In genomic region chr19:10672529-10673150, GRCh38 we compare ENCODE assay signal across 19 cellular contexts. TPM values are rescaled to one million over a fixed set of nuclear protein-coding genes. Genes with fewer than 3 reads are reported as not detected.
A peak's percentile ranks its signal among the peaks of the same experiment; 100 is the strongest.
DNase-seq lines count a peak whose midpoint lies in the region; TF ChIP-seq lines count a peak whose summit lies in the region.
"Had no signal": no experiment of that assay in that cellular context is flagged by ENCODE, and none has a peak within 500 bp of the region (broad histone marks: within the 10 kb centered on the region; RNA-seq: fewer than 3 reads in every experiment).

No MANE protein-coding gene starts in this region.

- peaks cover 32% of the 10 kb centered on the region for H3K36me3 Mint-ChIP-seq in progenitor cell of endocrine pancreas (ENCODE audit: insufficient read depth)

- peak overlapping the region; percentile 80 for H3K27ac Mint-ChIP-seq in progenitor cell of endocrine pancreas

- intact Hi-C loops in lower leg skin (cut with DNase I; ENCODE audit: low total_unique reads) = loop anchor here (10.0 kb wide), 1 partner anchor 1528 kb away; the partner anchor contains the start of gene ZNF317

- no peak for TF ChIP-seq POLR2A in NB4 (IDR thresholded peaks at IDR 0.05; ENCODE audit: extremely low read depth, insufficient read length)
- no peak for TF ChIP-seq POLR2A in lower leg skin (IDR thresholded peaks at IDR 0.05)

- H3K4me3 ChIP-seq in NB4 (ENCODE audit: low read depth, low read length) (no peak overlapping the region), lower leg skin (ENCODE audit: low read depth, poor library complexity, severe bottlenecking) (no peak overlapping the region)
- H3K4me3 ChIP-seq: GM12878, sigmoid colon, stomach had no signal

- DNase-seq in HCEC 1CT (peak; percentile 23), NB4 (ENCODE audit: low read depth) (peak; percentile 76), fibroblast of gingiva (ENCODE audit: low read depth) (peak; percentile 69), progenitor cell of endocrine pancreas (ENCODE audit: low spot score, unreplicated experiment) (no peak), lower leg skin (ENCODE audit: low spot score in 2 of 2) (no peak), COR-L47 (lab: John Stamatoyannopoulos, UW) (no peak)
- no peak for DNase-seq in activated CD8-positive, alpha-beta memory T cell treated with anti-CD3 and anti-CD28 coated beads, Interleukin-2, amount 50 U/mL, for 48 hours
- DNase-seq: activated CD4-positive, alpha-beta T cell treated with anti-CD3 and anti-CD28 coated beads, Interleukin-2, amount 50 U/mL, for 48 hours; activated naive CD4-positive, alpha-beta T cell treated with anti-CD3 and anti-CD28 coated beads, Interleukin-2, amount 50 U/mL, for 16 hours; activated T-cell treated with anti-CD3 and anti-CD28 coated beads, Interleukin-2, amount 50 U/mL, for 4 hours; cortex of kidney; GF-D8; glutamatergic neuron; left ventricle myocardium superior; NCI-H1417; nucleus accumbens; sigmoid colon; stomach had no signal

- TF ChIP-seq CTCF in NB4 (IDR thresholded peaks at IDR 0.05; ENCODE audit: low read depth, low read length) = no peak
- no peak for TF ChIP-seq CTCF in progenitor cell of endocrine pancreas (IDR thresholded peaks at IDR 0.05; ENCODE audit: unreplicated experiment)
- no peak for TF ChIP-seq CTCF in lower leg skin (IDR thresholded peaks at IDR 0.05)

- 90% methylated on average over 11 of the region's 11 CpGs for WGBS in lower leg skin, 2 donors

- H3K9me3 Mint-ChIP-seq in progenitor cell of endocrine pancreas (ENCODE audit: low read depth) = no peaks in the 10 kb centered on the region
- H3K9me3 Mint-ChIP-seq: activated T-cell treated with anti-CD3 and anti-CD28 coated beads, Interleukin-2, amount 50 U/mL, for 4 hours had no signal

- H3K4me1 Mint-ChIP-seq in progenitor cell of endocrine pancreas (ENCODE audit: low read depth) = peaks cover 4% of the 10 kb centered on the region

- H3K27me3 Mint-ChIP-seq in progenitor cell of endocrine pancreas = no peaks in the 10 kb centered on the region

- H3K4me3 Mint-ChIP-seq in progenitor cell of endocrine pancreas (ENCODE audit: low read depth) = no peak overlapping the region
- H3K4me3 Mint-ChIP-seq: activated T-cell treated with anti-CD3 and anti-CD28 coated beads, Interleukin-2, amount 50 U/mL, for 4 hours had no signal

RNA-seq across cellular contexts. Expression of gene ILF3, which starts 18.5 kb away (rescaled TPM):
- total RNA-seq in progenitor cell of endocrine pancreas = 761 and 784 TPM in 2 replicates
- total RNA-seq in lower leg skin = 100 to 1,000 TPM in 2 of 4 donors, 10 to 100 TPM in 2; 71.8 to 122 (median 97.3) TPM

RNA-seq across cellular contexts. Expression of gene QTRT1, which starts 28.6 kb away (rescaled TPM):
- total RNA-seq in progenitor cell of endocrine pancreas (53.9 and 59.3 TPM in 2 replicates), lower leg skin (10 to 100 TPM; 25.1 to 33.7 (median 31.0) TPM)

RNA-seq across cellular contexts. Expression of gene DNM2, which starts 45.2 kb away (rescaled TPM):
- total RNA-seq in progenitor cell of endocrine pancreas (124 and 127 TPM in 2 replicates), lower leg skin (100 to 1,000 TPM; 182 to 245 (median 218) TPM)

RNA-seq across cellular contexts. Expression of gene SLC44A2, which starts 47.3 kb away (rescaled TPM):
- total RNA-seq in progenitor cell of endocrine pancreas (159 and 164 TPM in 2 replicates), lower leg skin (100 to 1,000 TPM; 100 to 180 (median 129) TPM)

Comparison
In these comparisons a context has a peak if more than half of its experiments do, and no peak if none do; other contexts are left out.
1. DNase-seq: peak in HCEC 1CT (single experiment), NB4 (single experiment) and fibroblast of gingiva (single experiment); none in progenitor cell of endocrine pancreas (single experiment), lower leg skin (0 of 2), activated CD8-positive, alpha-beta memory T cell treated with anti-CD3 and anti-CD28 coated beads, Interleukin-2, amount 50 U/mL, for 48 hours (single experiment) and COR-L47 (single experiment).